Comparison of ENCODE assay signal across 20 cellular contexts in the genomic region with DNA sequence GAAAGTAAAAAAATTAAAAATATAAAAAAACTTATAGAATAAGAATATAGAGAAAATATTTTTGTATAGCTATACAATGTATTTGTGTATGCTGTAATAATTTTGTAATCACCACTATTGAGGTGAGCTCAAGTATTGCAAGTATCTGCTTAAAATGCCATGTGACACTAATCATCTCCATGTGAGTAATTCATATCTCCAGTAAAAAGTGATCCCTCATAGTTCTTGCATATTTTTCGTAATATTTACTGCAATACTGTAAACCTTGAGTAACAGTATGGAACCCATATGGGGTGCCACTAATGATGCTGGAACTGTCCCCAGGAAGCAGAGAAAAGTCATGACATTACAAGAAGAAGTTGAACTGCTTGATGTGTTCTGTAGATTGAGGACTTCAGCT.
"Had no signal": no experiment of that assay in that cellular context is flagged by ENCODE, and none has a peak within 500 bp of the region (broad histone marks: within the 10 kb centered on the region; RNA-seq: fewer than 3 reads in every experiment).

No MANE protein-coding gene starts in this region.

- H3K27me3 ChIP-seq: colonic mucosa, gastroesophageal sphincter, heart left ventricle, right atrium auricular region, stomach had no signal

- H3K4me1 ChIP-seq: colonic mucosa, gastroesophageal sphincter, heart left ventricle, prostate gland, right atrium auricular region, stomach had no signal

- H3K36me3 Mint-ChIP-seq: brain, immature natural killer cell, naive B cell, type B pancreatic cell had no signal

- H3K4me1 Mint-ChIP-seq: brain, naive B cell, neural crest cell had no signal

- H3K36me3 ChIP-seq: colonic mucosa, gastroesophageal sphincter, heart left ventricle, prostate gland, right atrium auricular region, stomach had no signal

- H3K27me3 Mint-ChIP-seq: activated CD4-positive, alpha-beta T cell treated with anti-CD3 and anti-CD28 coated beads, Interleukin-2, amount 10 ng/mL, durations not matched to agents 7 days and 5 days; naive B cell; type B pancreatic cell had no signal

- H3K9me3 Mint-ChIP-seq: activated CD4-positive, alpha-beta T cell treated with anti-CD3 and anti-CD28 coated beads, Interleukin-2, amount 10 ng/mL, durations not matched to agents 7 days and 5 days; activated T-helper 2 cell treated with anti-CD3 and anti-CD28 coated beads, Interferon-gamma antibody, Interleukin-2, Interleukin-4, amounts not matched to agents 10 μg/mL and 5 μg/mL and 100 μg/mL, durations not matched to agents 14 hours and 24 hours and 36 hours; immature natural killer cell; type B pancreatic cell had no signal

- H3K4me3 ChIP-seq: colonic mucosa, gastroesophageal sphincter, heart left ventricle, mucosa of descending colon, prostate gland, right atrium auricular region, stomach had no signal

- H3K27ac Mint-ChIP-seq: activated CD4-positive, alpha-beta T cell treated with anti-CD3 and anti-CD28 coated beads, Interleukin-2, amount 10 ng/mL, durations not matched to agents 7 days and 5 days; brain; type B pancreatic cell had no signal

- H3K27ac ChIP-seq: colonic mucosa, gastroesophageal sphincter, heart left ventricle, prostate gland, right atrium auricular region, stomach had no signal

- H3K4me3 Mint-ChIP-seq: activated CD4-positive, alpha-beta T cell treated with anti-CD3 and anti-CD28 coated beads, Interleukin-2, amount 10 ng/mL, durations not matched to agents 7 days and 5 days; brain; immature natural killer cell; naive B cell; neural crest cell; type B pancreatic cell had no signal

- DNase-seq: activated CD4-positive, alpha-beta T cell treated with anti-CD3 and anti-CD28 coated beads, Interleukin-2, amount 10 ng/mL, durations not matched to agents 7 days and 5 days; activated CD4-positive, CD25-positive, alpha-beta regulatory T cell; activated naive CD4-positive, alpha-beta T cell treated with Interleukin-2 at 50 U/mL for 16 hours; caudate nucleus; colonic mucosa; heart left ventricle; immature natural killer cell; mesenchymal stem cell; mucosa of descending colon; naive B cell; stomach; T-helper 1 cell; T-helper 9 cell had no signal

- H3K9me3 ChIP-seq: colonic mucosa, gastroesophageal sphincter, heart left ventricle, mucosa of descending colon, prostate gland, right atrium auricular region, stomach had no signal
